In genomic region chr7:158667279-158667678, GRCh38 we compare ENCODE assay signal across 5 cellular contexts. TPM values are rescaled to one million over a fixed set of nuclear protein-coding genes. Genes with fewer than 3 reads are reported as not detected.
DNase-seq lines count a peak whose midpoint lies in the region; ATAC-seq lines count a peak whose summit lies in the region.
"Not testable (repeated sequence)": the region's sequence is repeated elsewhere in the genome, so short reads cannot be mapped to it uniquely, and the experiment has no call there.

No MANE protein-coding gene starts in this region.

- H3K9me3 ChIP-seq in CD8-positive, alpha-beta memory T cell (ENCODE audit: low read length): not testable (repeated sequence)

- H3K27me3 ChIP-seq in CD8-positive, alpha-beta memory T cell (ENCODE audit: insufficient read depth, low read length, poor library complexity, severe bottlenecking): not testable (repeated sequence)

- peak in 2 of 5 donors; percentile 28 to 54 for DNase-seq in CD8-positive, alpha-beta memory T cell
- peak; percentile 27 for DNase-seq in T-helper 9 cell
- DNase-seq in activated T-cell treated with anti-CD3 and anti-CD28 coated beads, Interleukin-2, amount 50 U/mL, for 4 hours: peak; percentile 25
- peak; percentile 29 for DNase-seq in activated gamma-delta T cell treated with Interleukin-2 at 50 U/mL for 16 hours
- not testable (repeated sequence) for DNase-seq in memory B cell (ENCODE audit: low spot score in 2 of 2)

- not testable (repeated sequence) for H3K9me3 Mint-ChIP-seq in CD8-positive, alpha-beta memory T cell; activated T-cell treated with anti-CD3 and anti-CD28 coated beads, Interleukin-2, amount 50 U/mL, for 4 hours; memory B cell

- ATAC-seq in activated T-cell treated with anti-CD3 and anti-CD28 coated beads, Interleukin-2, amount 50 U/mL, for 4 hours; memory B cell (ENCODE audit: low read depth): not testable (repeated sequence)

- H3K36me3 Mint-ChIP-seq in CD8-positive, alpha-beta memory T cell: peaks cover 0 to 18% (median 12%) of the 10 kb centered on the region in 3 donors
- H3K36me3 Mint-ChIP-seq in activated T-cell treated with anti-CD3 and anti-CD28 coated beads, Interleukin-2, amount 50 U/mL, for 4 hours (ENCODE audit: insufficient read depth): peaks cover 22% of the 10 kb centered on the region
- peaks cover 19% of the 10 kb centered on the region for H3K36me3 Mint-ChIP-seq in memory B cell

- POLR2A ChIA-PET in CD8-positive, alpha-beta memory T cell (lab: Charles Lee): not testable (repeated sequence)

- peaks cover 10 to 12% (median 12%) of the 10 kb centered on the region in 3 donors for H3K4me1 Mint-ChIP-seq in CD8-positive, alpha-beta memory T cell
- not testable (repeated sequence) for H3K4me1 Mint-ChIP-seq in activated T-cell treated with anti-CD3 and anti-CD28 coated beads, Interleukin-2, amount 50 U/mL, for 4 hours (ENCODE audit: low read depth); memory B cell

- not testable (repeated sequence) for H3K4me3 ChIP-seq in CD8-positive, alpha-beta memory T cell (ENCODE audit: low read length)

- not testable (repeated sequence) for H3K36me3 ChIP-seq in CD8-positive, alpha-beta memory T cell (ENCODE audit: insufficient read depth, low read length)

- CTCF ChIA-PET in CD8-positive, alpha-beta memory T cell (lab: Charles Lee): not testable (repeated sequence)

- H3K4me3 Mint-ChIP-seq in CD8-positive, alpha-beta memory T cell: peak overlapping the region in 4 of 7 donors; percentile 3 to 88 (median 54)
- H3K4me3 Mint-ChIP-seq in activated T-cell treated with anti-CD3 and anti-CD28 coated beads, Interleukin-2, amount 50 U/mL, for 4 hours; memory B cell: not testable (repeated sequence)

- H3K27ac ChIP-seq in CD8-positive, alpha-beta memory T cell (ENCODE audit: low read depth, low read length): not testable (repeated sequence)

- H3K4me1 ChIP-seq in CD8-positive, alpha-beta memory T cell (ENCODE audit: insufficient read depth, low read length): not testable (repeated sequence)

- H3K27ac Mint-ChIP-seq in CD8-positive, alpha-beta memory T cell: peak overlapping the region in 1 of 8 donors; percentile 78
- peak overlapping the region; percentile 53 for H3K27ac Mint-ChIP-seq in memory B cell

- H3K27me3 Mint-ChIP-seq in CD8-positive, alpha-beta memory T cell; activated T-cell treated with anti-CD3 and anti-CD28 coated beads, Interleukin-2, amount 50 U/mL, for 4 hours (ENCODE audit: low read depth); memory B cell: not testable (repeated sequence)

RNA-seq across cellular contexts. Expression of gene NCAPG2, which starts 37.3 kb away (rescaled TPM):
- total RNA-seq in CD8-positive, alpha-beta memory T cell: 10 to 100 TPM; 71.4 to 75.5 TPM
- 4.3 TPM for polyA plus RNA-seq in CD8-positive, alpha-beta memory T cell
- total RNA-seq in activated T-cell treated with anti-CD3 and anti-CD28 coated beads, Interleukin-2, amount 50 U/mL, for 4 hours: 10 to 100 TPM; 19.7 to 26.2 (median 20.7) TPM
